10 cellular contexts compared by ENCODE assay signal in genomic region chr12:3035815-3036702, GRCh38. TPM values are rescaled to one million over a fixed set of nuclear protein-coding genes. Genes with fewer than 3 reads are reported as not detected.
DNase-seq lines count a peak whose midpoint lies in the region; ATAC-seq and TF ChIP-seq lines count a peak whose summit lies in the region.
"Had no signal": no experiment of that assay in that cellular context is flagged by ENCODE, and none has a peak within 500 bp of the region (broad histone marks: within the 10 kb centered on the region; RNA-seq: fewer than 3 reads in every experiment).

No MANE protein-coding gene starts in this region.

- WGBS in neuronal stem cell (ENCODE audit: extremely low coverage in 2 of 2, insufficient read length in 2 of 2, insufficient replicate concordance in 1 of 2), 2 donors = no CpG with 5 or more reads among the region's 16 CpGs

- no peaks in the 10 kb centered on the region for H3K79me1 ChIP-seq in neuronal stem cell (ENCODE audit: low read depth, low read length)

- H3K27me3 ChIP-seq in DND-41 (ENCODE audit: insufficient read depth, low read length, poor library complexity) (peaks cover 6% of the 10 kb centered on the region), neuronal stem cell (ENCODE audit: control insufficient read depth in 3 of 3, insufficient read depth in 3 of 3, low read depth in 1 of 3, low read length in 3 of 3) (no peaks in the 10 kb centered on the region), MG63 (no peaks in the 10 kb centered on the region)

- ATAC-seq in DND-41 (ENCODE audit: insufficient read depth, low read depth) (no peak), HG02852 (IDR thresholded peaks at IDR 0.05; ENCODE audit: unreplicated experiment) (no peak), GM19397 (IDR thresholded peaks at IDR 0.05; ENCODE audit: unreplicated experiment) (no peak)
- ATAC-seq: lower lobe of right lung had no signal

- no peak overlapping the region for H2BK15ac ChIP-seq in neuronal stem cell (ENCODE audit: low read length)

- H3K4me1 ChIP-seq in DND-41 (ENCODE audit: insufficient read depth, low read length) (no peaks in the 10 kb centered on the region), neuronal stem cell (ENCODE audit: control insufficient read depth in 2 of 2, insufficient read depth in 1 of 2, low read depth in 1 of 2, low read length in 2 of 2) (peaks cover 15 to 25% of the 10 kb centered on the region in 2 donors)

- no peak overlapping the region for H3K4ac ChIP-seq in neuronal stem cell (ENCODE audit: low read length)

- H3K9me3 ChIP-seq in DND-41 (ENCODE audit: insufficient read depth, low read length, severe bottlenecking) (no peaks in the 10 kb centered on the region), neuronal stem cell (replicated peaks in 1 of 2; ENCODE audit: control insufficient read depth in 2 of 2, insufficient read depth in 1 of 2, low read depth in 1 of 2, low read length in 2 of 2) (no peaks in the 10 kb centered on the region), MG63 (no peaks in the 10 kb centered on the region)
- H3K9me3 ChIP-seq: lower lobe of right lung had no signal

- H3K4me3 ChIP-seq in DND-41 (ENCODE audit: low read depth in 1 of 2, low read length in 2 of 2) (no peak overlapping the region), choroid plexus epithelial cell (ENCODE audit: low read depth, low read length) (no peak overlapping the region), neuronal stem cell (ENCODE audit: low read length in 2 of 2) (no peak overlapping the region), MG63 (no peak overlapping the region)
- H3K4me3 ChIP-seq: lower lobe of right lung, SK-N-MC had no signal

- H3K14ac ChIP-seq in neuronal stem cell (ENCODE audit: low read length) = no peak overlapping the region

- H4K20me1 ChIP-seq in DND-41 (ENCODE audit: insufficient read depth, low read length) = peaks cover 7% of the 10 kb centered on the region; the same call in 1 of the 2 replicates

- TF ChIP-seq CTCF in DND-41 (IDR thresholded peaks at IDR 0.05; ENCODE audit: borderline replicate concordance, extremely low read depth, low read length, poor library complexity, severe bottlenecking) (peak; percentile 32), choroid plexus epithelial cell (conservative IDR thresholded peaks at IDR 0.05; ENCODE audit: low read depth, low read length) (peak; percentile 84)

- H2BK5ac ChIP-seq in neuronal stem cell (ENCODE audit: low read length) = no peak overlapping the region

- H2AFZ ChIP-seq in DND-41 (ENCODE audit: low read depth, low read length) (no peak overlapping the region), neuronal stem cell (ENCODE audit: low read length) (no peak overlapping the region)

- H3K4me2 ChIP-seq in DND-41 (ENCODE audit: insufficient read depth, low read length) (no peak overlapping the region), neuronal stem cell (ENCODE audit: insufficient read depth, low read length, poor library complexity, severe bottlenecking) (no peak overlapping the region)

- no peaks in the 10 kb centered on the region for H3K79me2 ChIP-seq in DND-41 (ENCODE audit: insufficient read depth, low read length)

- H3K36me3 ChIP-seq in DND-41 (ENCODE audit: insufficient read depth, low read length) = no peaks in the 10 kb centered on the region
- H3K36me3 ChIP-seq in neuronal stem cell (replicated peaks in 1 of 2; ENCODE audit: control insufficient read depth in 2 of 2, insufficient read depth in 2 of 2, low read length in 2 of 2) = peaks cover 27 to 41% of the 10 kb centered on the region in 2 donors
- H3K36me3 ChIP-seq in MG63 = peaks cover 14% of the 10 kb centered on the region

- H3K9ac ChIP-seq in DND-41 (ENCODE audit: low read depth, low read length) (no peak overlapping the region), neuronal stem cell (ENCODE audit: low read depth, low read length, poor library complexity) (peak overlapping the region; percentile 75)

- H2BK12ac ChIP-seq in neuronal stem cell (ENCODE audit: low read length) = no peak overlapping the region

- H3K23ac ChIP-seq in neuronal stem cell (ENCODE audit: low read depth, low read length, poor library complexity) = no peak overlapping the region

- no peak overlapping the region for H3K18ac ChIP-seq in neuronal stem cell (ENCODE audit: low read length)

- H4K91ac ChIP-seq in neuronal stem cell (ENCODE audit: low read depth, low read length, poor library complexity) = no peak overlapping the region

- no peak overlapping the region for H2AK5ac ChIP-seq in neuronal stem cell (ENCODE audit: low read depth, low read length)

- no peak for DNase-seq in DND-41
- DNase-seq in LHCN-M2 (ENCODE audit: low read depth) = peak; percentile 29
- DNase-seq in choroid plexus epithelial cell (ENCODE audit: low read depth) = peak; percentile 66
- DNase-seq in neuronal stem cell (ENCODE audit: low spot score) = no peak
- no peak for DNase-seq in NCI-H2029 treated with DMSO at 0.1 percent for 48 hours (lab: John Stamatoyannopoulos, UW)
- no peak for DNase-seq in MG63
- DNase-seq: lower lobe of right lung had no signal

- H3K27ac ChIP-seq in DND-41 (ENCODE audit: low read length) (no peak overlapping the region), neuronal stem cell (replicated peaks; ENCODE audit: low read length) (peak overlapping the region; percentile 2)
- H3K27ac ChIP-seq: lower lobe of right lung, SK-N-MC had no signal

- no peak overlapping the region for H4K8ac ChIP-seq in neuronal stem cell (ENCODE audit: low read depth, low read length)

- no peak overlapping the region for H2BK120ac ChIP-seq in neuronal stem cell (ENCODE audit: low read depth, low read length)

RNA-seq across cellular contexts. Expression of gene TSPAN9, which starts 41.1 kb away (rescaled TPM):
- total RNA-seq in LHCN-M2 (2014; rRNA removed) = 19.9 and 28.7 TPM in 2 replicates
- polyA plus RNA-seq in LHCN-M2 (2012) = 32.1 TPM
- 12.5 TPM for polyA plus RNA-seq in neuronal stem cell (2013, experiment 1 of 2)
- polyA plus RNA-seq in neuronal stem cell (2013, experiment 2 of 2) = 12.5 TPM
- 25.8 and 31.0 TPM in 2 replicates for total RNA-seq in MG63 (2014; rRNA removed; shearing (Covaris generic); ENCODE audit: low replicate concordance)

Comparison
In these comparisons a context has a peak if more than half of its experiments do, and no peak if none do; other contexts are left out.
1. DNase-seq: peak in LHCN-M2 (single experiment) and choroid plexus epithelial cell (single experiment); none in DND-41 (single experiment), neuronal stem cell (single experiment), NCI-H2029 treated with DMSO at 0.1 percent for 48 hours (single experiment) and MG63 (single experiment).